1 cellular context compared by ENCODE assay signal in the genomic region with DNA sequence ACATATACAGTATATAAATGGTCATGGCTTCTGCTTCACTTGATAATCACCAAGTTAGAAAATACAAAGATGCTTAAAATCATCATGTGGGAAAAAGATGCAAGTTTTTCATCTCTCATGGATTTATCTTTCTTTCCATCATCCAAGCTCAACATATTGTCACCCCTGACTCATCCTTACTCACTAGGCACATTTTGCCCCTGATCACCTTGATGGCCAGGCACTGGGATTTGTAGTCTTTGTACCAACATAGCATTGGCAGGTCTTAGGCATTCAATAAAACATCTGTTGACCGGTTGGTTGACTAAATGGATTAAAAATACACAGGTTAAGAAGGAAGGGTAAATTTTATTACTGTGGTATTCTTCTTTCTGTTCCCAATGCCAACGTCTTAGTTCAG.
TF ChIP-seq lines count a peak whose summit lies in the region.

No MANE protein-coding gene starts in this region.

TF ChIP-seq in HEK293T, 16 proteins besides CTCF, POLR2A, EP300 and RAD21 (continued from another document):
- TF ChIP-seq HDGF (IDR thresholded peaks at IDR 0.05; ENCODE audit: borderline replicate concordance) (no peak), LEF1 (IDR thresholded peaks at IDR 0.05; ENCODE audit: borderline replicate concordance) (no peak)
